17 cellular contexts compared by ENCODE assay signal in the genomic region with DNA sequence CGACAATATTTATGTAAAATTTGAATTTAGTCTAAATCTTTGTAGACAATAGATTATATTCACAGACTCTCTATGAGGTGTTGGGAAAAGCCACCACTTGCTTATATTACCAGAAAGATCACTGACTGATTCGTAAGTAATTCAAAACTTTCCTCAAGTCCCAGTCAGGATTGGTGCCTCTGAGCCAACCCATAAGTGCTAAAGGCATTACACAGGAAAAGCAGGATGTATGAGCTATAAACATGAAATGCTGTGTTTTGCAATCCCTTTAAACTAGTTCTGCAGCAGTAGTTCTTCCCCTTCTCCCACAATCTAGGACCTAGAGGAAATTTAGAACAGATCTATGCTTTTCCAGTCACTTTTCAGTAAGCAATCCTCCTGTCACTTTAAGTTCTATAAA. TPM values are rescaled to one million over a fixed set of nuclear protein-coding genes. Genes with fewer than 3 reads are reported as not detected.
DNase-seq lines count a peak whose midpoint lies in the region; ATAC-seq and TF ChIP-seq lines count a peak whose summit lies in the region.
"Had no signal": no experiment of that assay in that cellular context is flagged by ENCODE, and none has a peak within 500 bp of the region (broad histone marks: within the 10 kb centered on the region; RNA-seq: fewer than 3 reads in every experiment).

No MANE protein-coding gene starts in this region.

- DNase-seq in AG04450 (ENCODE audit: low read depth, low spot score) (peak; percentile 36), RWPE2 (ENCODE audit: low spot score) (no peak), fibroblast of pulmonary artery (ENCODE audit: low read depth) (peak; percentile 44), NCI-H748 (lab: John Stamatoyannopoulos, UW; ENCODE audit: unreplicated experiment) (no peak), sciatic nerve (ENCODE audit: low spot score) (no peak), testis (no peak), esophagus squamous epithelium (lab: John Stamatoyannopoulos, UW) (no peak)
- no peak for DNase-seq in CD8-positive, alpha-beta memory T cell
- DNase-seq: activated CD4-positive, alpha-beta T cell treated with anti-CD3 and anti-CD28 coated beads for 48 hours; DND-41; head of caudate nucleus; NCI-H187 treated with DMSO at 0.1 percent for 48 hours; NCI-H69; ovary; T-helper 2 cell had no signal

- H3K4me3 ChIP-seq in AG04450 (ENCODE audit: low read depth, low read length) (no peak overlapping the region), RWPE2 (ENCODE audit: severe bottlenecking) (no peak overlapping the region), fibroblast of pulmonary artery (replicated peaks; ENCODE audit: low read depth, low read length) (no peak overlapping the region), testis (no peak overlapping the region), esophagus squamous epithelium (no peak overlapping the region)
- H3K4me3 ChIP-seq in CD8-positive, alpha-beta memory T cell (ENCODE audit: low read length): no peak overlapping the region
- H3K4me3 ChIP-seq: BLaER1, ovary had no signal

- H3K27ac Mint-ChIP-seq in CD8-positive, alpha-beta memory T cell: peak overlapping the region in 5 of 8 donors; percentile 27 to 54 (median 39)

- TF ChIP-seq CTCF in AG04450 (IDR thresholded peaks at IDR 0.05; ENCODE audit: low read depth, low read length) (no peak), RWPE2 (IDR thresholded peaks at IDR 0.05; ENCODE audit: poor library complexity, severe bottlenecking) (no peak), fibroblast of pulmonary artery (IDR thresholded peaks at IDR 0.05; ENCODE audit: low read length, missing control alignments) (no peak), testis (IDR thresholded peaks at IDR 0.05) (no peak), esophagus squamous epithelium (IDR thresholded peaks at IDR 0.05) (no peak)

- peaks cover 8 to 88% (median 24%) of the 10 kb centered on the region in 3 donors for H3K36me3 Mint-ChIP-seq in CD8-positive, alpha-beta memory T cell

- H3K4me1 ChIP-seq in CD8-positive, alpha-beta memory T cell (ENCODE audit: insufficient read depth, low read length): peaks cover 5% of the 10 kb centered on the region
- H3K4me1 ChIP-seq in RWPE2 (ENCODE audit: insufficient read depth, poor library complexity, severe bottlenecking) (no peaks in the 10 kb centered on the region), testis (no peaks in the 10 kb centered on the region), esophagus squamous epithelium (no peaks in the 10 kb centered on the region)
- H3K4me1 ChIP-seq: BLaER1 had no signal

- CTCF ChIA-PET in AG04450 (lab: Charles Lee): interaction anchor here (0.7 to 1.7 kb wide), 2 partner anchors 9 to 15 kb away, joined by 3 to 9 read pairs; no protein-coding TSS in a partner anchor
- CTCF ChIA-PET in CD8-positive, alpha-beta memory T cell (lab: Charles Lee): no interaction called here

- intact Hi-C loops in sciatic nerve (cut with DNase I) (no loop called here), testis (cut with DNase I; ENCODE audit: low total_unique reads) (no loop called here), esophagus squamous epithelium (cut with DNase I) (no loop called here)

- no peak overlapping the region for H3K4me3 Mint-ChIP-seq in CD8-positive, alpha-beta memory T cell

- peak; percentile 85 for ATAC-seq in RWPE2 (ENCODE audit: low read depth)
- no peak for ATAC-seq in sciatic nerve

- WGBS in testis, 2 donors: 67 to 68% methylated on average over 2 of the region's 2 CpGs
- WGBS in esophagus squamous epithelium, 2 donors: 53 to 54% methylated on average over 2 of the region's 2 CpGs

- H3K9me3 Mint-ChIP-seq in CD8-positive, alpha-beta memory T cell: no peaks in the 10 kb centered on the region

- H3K27me3 Mint-ChIP-seq in CD8-positive, alpha-beta memory T cell: no peaks in the 10 kb centered on the region

- H3K9me3 ChIP-seq in AG04450 (ENCODE audit: control insufficient read depth, insufficient read depth, low read length) (no peaks in the 10 kb centered on the region), RWPE2 (ENCODE audit: severe bottlenecking) (no peaks in the 10 kb centered on the region), testis (no peaks in the 10 kb centered on the region), esophagus squamous epithelium (no peaks in the 10 kb centered on the region)
- no peaks in the 10 kb centered on the region for H3K9me3 ChIP-seq in CD8-positive, alpha-beta memory T cell (ENCODE audit: low read length)
- H3K9me3 ChIP-seq: BLaER1, ovary had no signal

- H3K27me3 ChIP-seq in AG04450 (ENCODE audit: control insufficient read depth, insufficient read depth, low read length) (no peaks in the 10 kb centered on the region), RWPE2 (ENCODE audit: insufficient read depth, poor library complexity, severe bottlenecking) (no peaks in the 10 kb centered on the region), testis (no peaks in the 10 kb centered on the region), esophagus squamous epithelium (no peaks in the 10 kb centered on the region)
- H3K27me3 ChIP-seq in CD8-positive, alpha-beta memory T cell (ENCODE audit: insufficient read depth, low read length, poor library complexity, severe bottlenecking): no peaks in the 10 kb centered on the region
- H3K27me3 ChIP-seq: BLaER1, ovary had no signal

- H3K27ac ChIP-seq in AG04450 (ENCODE audit: low read depth, low read length) (no peak overlapping the region), RWPE2 (ENCODE audit: poor library complexity, severe bottlenecking) (no peak overlapping the region), testis (no peak overlapping the region), esophagus squamous epithelium (no peak overlapping the region)
- H3K27ac ChIP-seq in CD8-positive, alpha-beta memory T cell (ENCODE audit: low read depth, low read length): no peak overlapping the region
- H3K27ac ChIP-seq: BLaER1, HL-60, ovary had no signal

- peaks cover 19 to 23% (median 21%) of the 10 kb centered on the region in 3 donors for H3K4me1 Mint-ChIP-seq in CD8-positive, alpha-beta memory T cell

- POLR2A ChIA-PET in AG04450 (lab: Yijun Ruan, JAX): no interaction called here
- POLR2A ChIA-PET in CD8-positive, alpha-beta memory T cell (lab: Charles Lee): no interaction called here

- H3K36me3 ChIP-seq in CD8-positive, alpha-beta memory T cell (ENCODE audit: insufficient read depth, low read length): peaks cover 44% of the 10 kb centered on the region
- H3K36me3 ChIP-seq in RWPE2 (ENCODE audit: low read depth) (peaks cover 9% of the 10 kb centered on the region), testis (ENCODE audit: low read depth, missing control alignments) (no peaks in the 10 kb centered on the region), esophagus squamous epithelium (peaks cover 0 to 55% (median 0%) of the 10 kb centered on the region in 3 donors)
- H3K36me3 ChIP-seq: ovary had no signal

- TF ChIP-seq POLR2A in testis (IDR thresholded peaks at IDR 0.05) (no peak), esophagus squamous epithelium (IDR thresholded peaks at IDR 0.05) (no peak)

RNA-seq across cellular contexts. Expression of a gene that starts 48.0 kb away (rescaled TPM):
- polyA plus RNA-seq in AG04450 (2011; rRNA removed) (2.2 and 3.8 TPM in 2 replicates), testis (ENCODE audit: insufficient read depth, low read depth, low replicate concordance) (3.5 TPM)
- polyA minus RNA-seq in AG04450 (2011; rRNA and poly(A)+ RNA removed): 1.7 and 3.2 TPM in 2 replicates
- 1 to 10 TPM; 8.2 to 8.5 TPM for total RNA-seq in CD8-positive, alpha-beta memory T cell
- polyA plus RNA-seq in CD8-positive, alpha-beta memory T cell: 4.2 TPM
- total RNA-seq in sciatic nerve (3.1 TPM), testis (1 to 10 TPM; 3.0 to 4.6 TPM), esophagus squamous epithelium (1 to 10 TPM in 3 of 4 donors, under 1 TPM in 1; 0.27 to 4.5 (median 3.1) TPM)

RNA-seq across cellular contexts. Expression of a gene that starts 48.0 kb away (rescaled TPM):
- polyA plus RNA-seq in AG04450 (2011; rRNA removed) (21.1 and 26.5 TPM in 2 replicates), testis (ENCODE audit: insufficient read depth, low read depth, low replicate concordance) (22.1 TPM)
- 10.9 and 12.8 TPM in 2 replicates for polyA minus RNA-seq in AG04450 (2011; rRNA and poly(A)+ RNA removed)
- 10 to 100 TPM; 24.1 to 25.2 TPM for total RNA-seq in CD8-positive, alpha-beta memory T cell
- polyA plus RNA-seq in CD8-positive, alpha-beta memory T cell: 15.7 TPM
- total RNA-seq in sciatic nerve (23.7 TPM), testis (10 to 100 TPM; 17.3 to 18.9 TPM), esophagus squamous epithelium (10 to 100 TPM; 10.1 to 19.5 (median 14.9) TPM)

RNA-seq across cellular contexts. Expression of a gene that starts 48.7 kb away (rescaled TPM):
- polyA plus RNA-seq in AG04450 (2011; rRNA removed): 12.6 and 13.8 TPM in 2 replicates
- 23.4 and 28.2 TPM in 2 replicates for polyA minus RNA-seq in AG04450 (2011; rRNA and poly(A)+ RNA removed)
- total RNA-seq in CD8-positive, alpha-beta memory T cell: 1 to 10 TPM; 7.8 to 9.8 TPM
- 12.8 TPM for polyA plus RNA-seq in CD8-positive, alpha-beta memory T cell
- 28.4 TPM for total RNA-seq in sciatic nerve
- 10 to 100 TPM; 23.9 to 24.8 TPM for total RNA-seq in testis
- polyA plus RNA-seq in testis (ENCODE audit: insufficient read depth, low read depth, low replicate concordance): 11.0 TPM
- 10 to 100 TPM in 1 of 4 donors, 1 to 10 TPM in 3; 5.5 to 14.1 (median 7.4) TPM for total RNA-seq in esophagus squamous epithelium

RNA-seq across cellular contexts. Expression of a gene that starts 49.1 kb away (rescaled TPM):
- polyA plus RNA-seq in AG04450 (2011; rRNA removed) (11.2 and 15.2 TPM in 2 replicates), testis (ENCODE audit: insufficient read depth, low read depth, low replicate concordance) (2.3 TPM)
- 4.7 and 13.1 TPM in 2 replicates for polyA minus RNA-seq in AG04450 (2011; rRNA and poly(A)+ RNA removed)
- 10 to 100 TPM; 12.2 to 14.9 TPM for total RNA-seq in CD8-positive, alpha-beta memory T cell
- polyA plus RNA-seq in CD8-positive, alpha-beta memory T cell: 16.3 TPM
- total RNA-seq in sciatic nerve (18.8 TPM), testis (1 to 10 TPM; 3.8 to 4.5 TPM), esophagus squamous epithelium (1 to 10 TPM in 3 of 4 donors, under 1 TPM in 1; 0.99 to 5.8 (median 3.7) TPM)

RNA-seq across cellular contexts. Expression of a gene that starts 49.2 kb away (rescaled TPM):
- polyA plus RNA-seq in AG04450 (2011; rRNA removed) (24.2 and 28.8 TPM in 2 replicates), testis (ENCODE audit: insufficient read depth, low read depth, low replicate concordance) (6.4 TPM)
- polyA minus RNA-seq in AG04450 (2011; rRNA and poly(A)+ RNA removed): 36.1 and 37.7 TPM in 2 replicates
- 10 to 100 TPM; 27.9 to 30.4 TPM for total RNA-seq in CD8-positive, alpha-beta memory T cell
- 2.7 TPM for polyA plus RNA-seq in CD8-positive, alpha-beta memory T cell
- total RNA-seq in sciatic nerve (24.8 TPM), testis (10 to 100 TPM in 1 of 2 donors, 1 to 10 TPM in 1; 8.1 to 10.1 TPM), esophagus squamous epithelium (10 to 100 TPM in 3 of 4 donors, 1 to 10 TPM in 1; 4.9 to 22.1 (median 19.2) TPM)

Comparison
In these comparisons a context has a peak if more than half of its experiments do, and no peak if none do; other contexts are left out.
1. DNase-seq: peak in AG04450 (single experiment) and fibroblast of pulmonary artery (single experiment); none in CD8-positive, alpha-beta memory T cell (0 of 5), RWPE2 (single experiment), NCI-H748 (single experiment), sciatic nerve (single experiment), testis (single experiment) and esophagus squamous epithelium (single experiment).